In genomic region chr17:21292867-21293845, GRCh38 we compare ENCODE assay signal across 16 cellular contexts. TPM values are rescaled to one million over a fixed set of nuclear protein-coding genes. Genes with fewer than 3 reads are reported as not detected.
DNase-seq lines count a peak whose midpoint lies in the region; ATAC-seq, FAIRE-seq and TF ChIP-seq lines count a peak whose summit lies in the region.
"Had no signal": no experiment of that assay in that cellular context is flagged by ENCODE, and none has a peak within 500 bp of the region (broad histone marks: within the 10 kb centered on the region; RNA-seq: fewer than 3 reads in every experiment).

No MANE protein-coding gene starts in this region.

- H2BK120ac ChIP-seq in neuronal stem cell (ENCODE audit: low read depth, low read length) = peak overlapping the region; percentile 62

- H3K9me3 ChIP-seq in A549 (no peaks in the 10 kb centered on the region), neuronal stem cell (replicated peaks in 1 of 2; ENCODE audit: control insufficient read depth in 2 of 2, insufficient read depth in 1 of 2, low read depth in 1 of 2, low read length in 2 of 2) (peaks cover 0 to 17% of the 10 kb centered on the region in 2 donors)
- H3K9me3 ChIP-seq: SJCRH30 had no signal

- POLR2A ChIA-PET in A549 (lab: Yijun Ruan, JAX) = no interaction called here

- no peak overlapping the region for H2BK5ac ChIP-seq in neuronal stem cell (ENCODE audit: low read length)

- H3K4me1 Mint-ChIP-seq in central memory CD8-positive, alpha-beta T cell = peaks cover 63% of the 10 kb centered on the region

- H2AK5ac ChIP-seq in neuronal stem cell (ENCODE audit: low read depth, low read length) = peak overlapping the region; percentile 5

- H3K4ac ChIP-seq in neuronal stem cell (ENCODE audit: low read length) = no peak overlapping the region

- peak overlapping the region; percentile 16 for H2BK15ac ChIP-seq in neuronal stem cell (ENCODE audit: low read length)

- H3K4me1 ChIP-seq in A549 (peaks cover 20% of the 10 kb centered on the region), neuronal stem cell (ENCODE audit: control insufficient read depth in 2 of 2, insufficient read depth in 1 of 2, low read depth in 1 of 2, low read length in 2 of 2) (peaks cover 0 to 6% of the 10 kb centered on the region in 2 donors)

- no peak for TF ChIP-seq EP300 in A549 (IDR thresholded peaks at IDR 0.05)

- FAIRE-seq in A549 (lab: Jason Lieb, UNC) = peak; percentile 23
- FAIRE-seq: H54 had no signal

- H3K9me3 Mint-ChIP-seq in central memory CD8-positive, alpha-beta T cell = peaks cover 8% of the 10 kb centered on the region

- peak overlapping the region; percentile 68 for H3K18ac ChIP-seq in neuronal stem cell (ENCODE audit: low read length)

- H3K4me2 ChIP-seq in A549 = no peak overlapping the region
- H3K4me2 ChIP-seq in neuronal stem cell (ENCODE audit: insufficient read depth, low read length, poor library complexity, severe bottlenecking) = no peak overlapping the region

- peak overlapping the region; percentile 55 for H4K8ac ChIP-seq in neuronal stem cell (ENCODE audit: low read depth, low read length)

- no peak overlapping the region for H3K27ac ChIP-seq in A549
- no peak overlapping the region for H3K27ac ChIP-seq in neuronal stem cell (replicated peaks; ENCODE audit: low read length)
- H3K27ac ChIP-seq: SJCRH30 had no signal

- H2BK12ac ChIP-seq in neuronal stem cell (ENCODE audit: low read length) = peak overlapping the region; percentile 52

- peak overlapping the region; percentile 10 for H3K14ac ChIP-seq in neuronal stem cell (ENCODE audit: low read length)

- H4K91ac ChIP-seq in neuronal stem cell (ENCODE audit: low read depth, low read length, poor library complexity) = no peak overlapping the region

- peaks cover 0 to 2% (median 0%) of the 10 kb centered on the region in 3 experiments for H3K27me3 ChIP-seq in neuronal stem cell (ENCODE audit: control insufficient read depth in 3 of 3, insufficient read depth in 3 of 3, low read depth in 1 of 3, low read length in 3 of 3)

- 0 out of 6 replicates have a peak, but pooled peaks of 1 of the 2 experiments have one; percentile 1 for ATAC-seq in A549
- no peak for ATAC-seq in central memory CD8-positive, alpha-beta T cell (replicated peaks; ENCODE audit: extremely low read depth, poor library complexity, severe bottlenecking)
- ATAC-seq in GM19397 (IDR thresholded peaks at IDR 0.05; ENCODE audit: unreplicated experiment) = no peak

- H3K27me3 Mint-ChIP-seq in central memory CD8-positive, alpha-beta T cell = no peaks in the 10 kb centered on the region
- H3K27me3 Mint-ChIP-seq: CD4-positive, CD25-positive, alpha-beta regulatory T cell had no signal

- H3K4me3 ChIP-seq in A549 (no peak overlapping the region), neuronal stem cell (ENCODE audit: low read length in 2 of 2) (peak overlapping the region in 1 of 2 donors; percentile 24)
- H3K4me3 ChIP-seq: SJCRH30 had no signal

- no peak for TF ChIP-seq POLR2A in A549 (IDR thresholded peaks at IDR 0.05; ENCODE audit: low read length)

- DNase-seq in A549 (ENCODE audit: low read depth in 1 of 2, low spot score in 1 of 2) = no peak
- DNase-seq in H4 (ENCODE audit: low spot score) = peak; percentile 4
- DNase-seq in central memory CD8-positive, alpha-beta T cell (ENCODE audit: low spot score in 2 of 2) = no peak
- DNase-seq in neuronal stem cell (ENCODE audit: low spot score) = no peak
- DNase-seq in occipital lobe (lab: John Stamatoyannopoulos, UW) = no peak
- DNase-seq in NCI-H187 treated with DMSO at 0.1 percent for 48 hours (lab: John Stamatoyannopoulos, UW) = no peak
- DNase-seq: CD4-positive, CD25-positive, alpha-beta regulatory T cell; EL; NCI-H1105 treated with DMSO at 0.1 percent for 48 hours; NCI-H187; NCI-H446; NCI-H69; RPMI8226; SJCRH30 had no signal

- no peaks in the 10 kb centered on the region for H3K36me3 ChIP-seq in neuronal stem cell (replicated peaks in 1 of 2; ENCODE audit: control insufficient read depth in 2 of 2, insufficient read depth in 2 of 2, low read length in 2 of 2)
- H3K36me3 ChIP-seq: SJCRH30 had no signal

- no peak for TF ChIP-seq CTCF in A549 (IDR thresholded peaks at IDR 0.05)

- no peak overlapping the region for H3K4me3 Mint-ChIP-seq in central memory CD8-positive, alpha-beta T cell

- CTCF ChIA-PET in A549 (lab: Yijun Ruan, JAX) = no interaction called here

- H2AFZ ChIP-seq in neuronal stem cell (ENCODE audit: low read length) = no peak overlapping the region

- peak overlapping the region; percentile 45 for H3K23ac ChIP-seq in neuronal stem cell (ENCODE audit: low read depth, low read length, poor library complexity)

- H3K36me3 Mint-ChIP-seq in central memory CD8-positive, alpha-beta T cell (ENCODE audit: insufficient read depth) = peaks cover 19% of the 10 kb centered on the region

- TF ChIP-seq RAD21 in A549 (conservative IDR thresholded peaks at IDR 0.05 in 1 of 2, IDR thresholded peaks at IDR 0.05 in 1 of 2) = no peak

- H3K27ac Mint-ChIP-seq in central memory CD8-positive, alpha-beta T cell (ENCODE audit: low read depth) = peak overlapping the region; percentile 80

- H3K79me1 ChIP-seq in neuronal stem cell (ENCODE audit: low read depth, low read length) = peaks cover 9% of the 10 kb centered on the region

- 58% methylated on average over 20 of the region's 20 CpGs for WGBS in A549 (ENCODE audit: missing lambda C conversion rate)
- no CpG with 5 or more reads among the region's 20 CpGs for WGBS in neuronal stem cell (ENCODE audit: extremely low coverage in 2 of 2, insufficient read length in 2 of 2, insufficient replicate concordance in 1 of 2), 2 donors

- peak overlapping the region; percentile 60 for H3K9ac ChIP-seq in neuronal stem cell (ENCODE audit: low read depth, low read length, poor library complexity)

TF ChIP-seq in A549, 52 proteins besides CTCF, POLR2A, EP300 and RAD21:
- no peak for TF ChIP-seq RCOR1 (IDR thresholded peaks at IDR 0.05; ENCODE audit: low read depth, low read length)
- TF ChIP-seq, protein P1, sequence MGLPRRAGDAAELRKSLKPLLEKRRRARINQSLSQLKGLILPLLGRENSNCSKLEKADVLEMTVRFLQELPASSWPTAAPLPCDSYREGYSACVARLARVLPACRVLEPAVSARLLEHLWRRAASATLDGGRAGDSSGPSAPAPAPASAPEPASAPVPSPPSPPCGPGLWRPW (IDR thresholded peaks at IDR 0.05) = no peak
- TF ChIP-seq, protein P2, sequence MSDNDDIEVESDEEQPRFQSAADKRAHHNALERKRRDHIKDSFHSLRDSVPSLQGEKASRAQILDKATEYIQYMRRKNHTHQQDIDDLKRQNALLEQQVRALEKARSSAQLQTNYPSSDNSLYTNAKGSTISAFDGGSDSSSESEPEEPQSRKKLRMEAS (IDR thresholded peaks at IDR 0.05) = no peak

RNA-seq across cellular contexts. Expression of gene MAP2K3, which starts 8.6 kb away (rescaled TPM):
- 13.9 and 25.0 TPM in 2 replicates for polyA plus RNA-seq in A549 (2011; rRNA removed)
- polyA plus RNA-seq in A549 (2012; cell fraction: cytosol; rRNA removed) = 53.0 and 68.6 TPM in 2 replicates
- polyA plus RNA-seq in A549 (2012; cell fraction: nucleus; rRNA removed) = 114 and 126 TPM in 2 replicates
- 36.9 to 42.8 TPM (median 37.1 TPM) in 3 replicates for polyA plus RNA-seq in A549 (2017; fragmentation: RNase III; extraction: RNeasy Plus Mini Kit Qiagen cat#74134 plus additional on column Dnase treatment)
- polyA minus RNA-seq in A549 (2011; rRNA and poly(A)+ RNA removed) = 28.0 and 35.0 TPM in 2 replicates
- 5.8 and 7.6 TPM in 2 replicates for total RNA-seq in H4 (2014; rRNA removed; shearing (Covaris generic))
- 10.2 TPM for polyA plus RNA-seq in neuronal stem cell (2013, experiment 1 of 2)
- 10.8 TPM for polyA plus RNA-seq in neuronal stem cell (2013, experiment 2 of 2)
- 1.7 TPM for total RNA-seq in occipital lobe

RNA-seq across cellular contexts. Expression of gene NATD1, which starts 39.9 kb away (rescaled TPM):
- polyA plus RNA-seq in A549 (2011; rRNA removed) (1.1 and 1.5 TPM in 2 replicates), A549 (2017; fragmentation: RNase III; extraction: RNeasy Plus Mini Kit Qiagen cat#74134 plus additional on column Dnase treatment) (1.0 to 1.6 TPM (median 1.3 TPM) in 3 replicates)
- 0.61 and 1.0 TPM in 2 replicates for polyA plus RNA-seq in A549 (2012; cell fraction: cytosol; rRNA removed)
- polyA plus RNA-seq in A549 (2012; cell fraction: nucleus; rRNA removed) = 1.0 and 1.3 TPM in 2 replicates
- polyA minus RNA-seq in A549 (2011; rRNA and poly(A)+ RNA removed) = 1.3 and 1.5 TPM in 2 replicates
- 0.21 and 0.81 TPM in 2 replicates for total RNA-seq in H4 (2014; rRNA removed; shearing (Covaris generic))
- polyA plus RNA-seq in neuronal stem cell (2013, experiment 1 of 2) = 8.8 TPM
- 8.8 TPM for polyA plus RNA-seq in neuronal stem cell (2013, experiment 2 of 2)
- 1.1 TPM for total RNA-seq in occipital lobe
